In genomic region chr5:3102531-3102930, GRCh38 we compare ENCODE assay signal across 28 cellular contexts.
"Had no signal": no experiment of that assay in that cellular context is flagged by ENCODE, and none has a peak within 500 bp of the region (broad histone marks: within the 10 kb centered on the region; RNA-seq: fewer than 3 reads in every experiment).

No MANE protein-coding gene starts in this region.

- DNase-seq: activated CD4-positive, alpha-beta T cell treated with anti-CD3 and anti-CD28 coated beads, Interleukin-2, amount 50 U/mL, for 4 hours; activated CD8-positive, alpha-beta memory T cell treated with anti-CD3 and anti-CD28 coated beads for 24 hours; activated CD8-positive, alpha-beta memory T cell treated with anti-CD3 and anti-CD28 coated beads, Interleukin-2, amount 50 U/mL, for 4 hours; activated naive CD4-positive, alpha-beta T cell; activated T-cell treated with anti-CD3 and anti-CD28 coated beads, Interleukin-2, amount 50 U/mL, for 4 hours; adrenal gland; brain microvascular endothelial cell; central memory CD4-positive, alpha-beta T cell; dermis blood vessel endothelial cell; effector memory CD4-positive, alpha-beta T cell; foreskin melanocyte; glutamatergic neuron; left cardiac atrium; mucosa of descending colon; posterior cingulate gyrus; small intestine; stimulated activated CD4-positive, alpha-beta T cell treated with anti-CD3 and anti-CD28 coated beads, Interleukin-15, amount 100 ng/mL, for 24 hours; stimulated activated naive B cell treated with anti-CD40 and anti-IgM and Interleukin-4, amounts not matched to agents 10 μg/mL and 1 μg/mL and 100 μg/mL, for 72 hours; T-cell; testis had no signal

- H3K9me3 Mint-ChIP-seq: activated T-cell treated with anti-CD3 and anti-CD28 coated beads, Interleukin-2, amount 50 U/mL, for 4 hours had no signal

- H3K36me3 Mint-ChIP-seq: memory B cell; stimulated activated naive B cell treated with anti-CD40 and anti-IgM and Interleukin-4, amounts not matched to agents 10 μg/mL and 1 μg/mL and 100 μg/mL, for 72 hours; T-cell had no signal

- ATAC-seq: activated T-cell treated with anti-CD3 and anti-CD28 coated beads, Interleukin-2, amount 50 U/mL, for 4 hours; esophagus mucosa; left cardiac atrium; mucosa of descending colon; sciatic nerve; stimulated activated naive B cell treated with anti-CD40 and anti-IgM and Interleukin-4, amounts not matched to agents 10 μg/mL and 1 μg/mL and 100 μg/mL, for 72 hours; T-cell; upper lobe of right lung had no signal

- H3K4me1 ChIP-seq: adrenal gland, ascending aorta, testis, upper lobe of right lung had no signal

- H3K36me3 ChIP-seq: adrenal gland, ascending aorta, brain microvascular endothelial cell, upper lobe of right lung had no signal

- H3K4me3 ChIP-seq: adrenal gland, ascending aorta, hepatocyte, mucosa of descending colon, testis, upper lobe of right lung had no signal

- H3K9me3 ChIP-seq: adrenal gland, ascending aorta, mucosa of descending colon, testis, upper lobe of right lung had no signal

- H3K4me3 Mint-ChIP-seq: activated naive CD8-positive, alpha-beta T cell; activated T-cell treated with anti-CD3 and anti-CD28 coated beads, Interleukin-2, amount 50 U/mL, for 4 hours; memory B cell; stimulated activated naive B cell treated with anti-CD40 and anti-IgM and Interleukin-4, amounts not matched to agents 10 μg/mL and 1 μg/mL and 100 μg/mL, for 72 hours; T-cell had no signal

- H3K27ac ChIP-seq: adrenal gland, ascending aorta, brain microvascular endothelial cell, hepatocyte, testis, upper lobe of right lung had no signal

- H3K4me1 Mint-ChIP-seq: memory B cell; stimulated activated naive B cell treated with anti-CD40 and anti-IgM and Interleukin-4, amounts not matched to agents 10 μg/mL and 1 μg/mL and 100 μg/mL, for 72 hours; T-cell had no signal

- H3K27me3 ChIP-seq: adrenal gland, ascending aorta, brain microvascular endothelial cell, testis had no signal

- H3K27ac Mint-ChIP-seq: activated naive CD8-positive, alpha-beta T cell; activated T-helper 2 cell treated with anti-CD3 and anti-CD28 coated beads, Interferon-gamma antibody, Interleukin-2, Interleukin-4, amounts not matched to agents 10 μg/mL and 5 μg/mL and 100 μg/mL, durations not matched to agents 14 hours and 24 hours and 36 hours; memory B cell; stimulated activated naive B cell treated with anti-CD40 and anti-IgM and Interleukin-4, amounts not matched to agents 10 μg/mL and 1 μg/mL and 100 μg/mL, for 72 hours; T-cell had no signal
